8 cellular contexts compared by ENCODE assay signal in genomic region chr6:152981989-152982767, GRCh38. TPM values are rescaled to one million over a fixed set of nuclear protein-coding genes. Genes with fewer than 3 reads are reported as not detected.
A peak's percentile ranks its signal among the peaks of the same experiment; 100 is the strongest.
DNase-seq lines count a peak whose midpoint lies in the region; ATAC-seq lines count a peak whose summit lies in the region.

No MANE protein-coding gene starts in this region.

- no peak for ATAC-seq in Right ventricle myocardium superior (ENCODE audit: poor library complexity)
- ATAC-seq in activated naive CD8-positive, alpha-beta T cell treated with anti-CD3 and anti-CD28 coated beads, Interleukin-2, amount 10 ng/mL, durations not matched to agents 7 days and 5 days (ENCODE audit: low read depth) = no peak
- ATAC-seq in stimulated activated naive CD8-positive, alpha-beta T cell treated with anti-CD3 and anti-CD28 coated beads, Interleukin-15, amount 100 ng/mL, for 72 hours = peak; percentile 0

- peaks cover 6% of the 10 kb centered on the region for H3K36me3 Mint-ChIP-seq in IgD-negative memory B cell
- peaks cover 27% of the 10 kb centered on the region for H3K36me3 Mint-ChIP-seq in activated naive CD8-positive, alpha-beta T cell treated with anti-CD3 and anti-CD28 coated beads, Interleukin-2, amount 10 ng/mL, durations not matched to agents 7 days and 5 days

- H3K27me3 Mint-ChIP-seq in IgD-negative memory B cell = no peaks in the 10 kb centered on the region
- H3K27me3 Mint-ChIP-seq in activated naive CD8-positive, alpha-beta T cell treated with anti-CD3 and anti-CD28 coated beads, Interleukin-2, amount 10 ng/mL, durations not matched to agents 7 days and 5 days = no peaks in the 10 kb centered on the region
- no peaks in the 10 kb centered on the region for H3K27me3 Mint-ChIP-seq in stimulated activated naive CD8-positive, alpha-beta T cell treated with anti-CD3 and anti-CD28 coated beads, Interleukin-15, amount 100 ng/mL, for 72 hours

- POLR2A ChIA-PET in activated naive CD8-positive, alpha-beta T cell treated with anti-CD3 and anti-CD28 coated beads, Interleukin-2, amount 10 ng/mL, durations not matched to agents 7 days and 5 days (lab: Charles Lee) = interaction anchor here (0.9 to 3.8 kb wide), 10 partner anchors 8 to 1592 kb away, joined by 3 to 43 read pairs (median 6); partner anchors contain the start of gene MTRF1L

- peak overlapping the region in 2 of 3 donors; percentile 52 to 55 for H3K27ac Mint-ChIP-seq in IgD-negative memory B cell
- peak overlapping the region; percentile 80 for H3K27ac Mint-ChIP-seq in activated naive CD8-positive, alpha-beta T cell treated with anti-CD3 and anti-CD28 coated beads, Interleukin-2, amount 10 ng/mL, durations not matched to agents 7 days and 5 days
- peak overlapping the region; percentile 61 to 95 for H3K27ac Mint-ChIP-seq in stimulated activated naive CD8-positive, alpha-beta T cell treated with anti-CD3 and anti-CD28 coated beads, Interleukin-15, amount 100 ng/mL, for 72 hours

- peak overlapping the region; percentile 60 to 99 (median 78) for H3K4me3 Mint-ChIP-seq in IgD-negative memory B cell
- peak overlapping the region; percentile 80 for H3K4me3 Mint-ChIP-seq in activated naive CD8-positive, alpha-beta T cell treated with anti-CD3 and anti-CD28 coated beads, Interleukin-2, amount 10 ng/mL, durations not matched to agents 7 days and 5 days
- peak overlapping the region; percentile 88 for H3K4me3 Mint-ChIP-seq in stimulated activated naive CD8-positive, alpha-beta T cell treated with anti-CD3 and anti-CD28 coated beads, Interleukin-15, amount 100 ng/mL, for 72 hours

- no peaks in the 10 kb centered on the region for H3K9me3 Mint-ChIP-seq in IgD-negative memory B cell
- H3K9me3 Mint-ChIP-seq in activated naive CD8-positive, alpha-beta T cell treated with anti-CD3 and anti-CD28 coated beads, Interleukin-2, amount 10 ng/mL, durations not matched to agents 7 days and 5 days = no peaks in the 10 kb centered on the region
- H3K9me3 Mint-ChIP-seq in stimulated activated naive CD8-positive, alpha-beta T cell treated with anti-CD3 and anti-CD28 coated beads, Interleukin-15, amount 100 ng/mL, for 72 hours = no peaks in the 10 kb centered on the region

- intact Hi-C loops in Right ventricle myocardium superior (cut with DNase I) (no loop called here), cardiac septum (cut with DNase I) (loop anchor here (2.0 kb wide), 1 partner anchor 21 kb away; the partner anchor contains the start of gene MTRF1L)

- H3K4me1 Mint-ChIP-seq in IgD-negative memory B cell = peaks cover 25 to 37% (median 34%) of the 10 kb centered on the region in 3 donors
- peaks cover 40% of the 10 kb centered on the region for H3K4me1 Mint-ChIP-seq in activated naive CD8-positive, alpha-beta T cell treated with anti-CD3 and anti-CD28 coated beads, Interleukin-2, amount 10 ng/mL, durations not matched to agents 7 days and 5 days
- peaks cover 35% of the 10 kb centered on the region for H3K4me1 Mint-ChIP-seq in stimulated activated naive CD8-positive, alpha-beta T cell treated with anti-CD3 and anti-CD28 coated beads, Interleukin-15, amount 100 ng/mL, for 72 hours

- peak; percentile 50 for DNase-seq in Right ventricle myocardium superior
- no peak for DNase-seq in cardiac septum (ENCODE audit: low spot score)
- peak; percentile 60 for DNase-seq in activated naive CD8-positive, alpha-beta T cell treated with anti-CD3 and anti-CD28 coated beads, Interleukin-2, amount 10 ng/mL, durations not matched to agents 7 days and 5 days
- peak; percentile 54 for DNase-seq in islet precursor cell
- peak; percentile 31 to 37 for DNase-seq in stimulated activated naive CD8-positive, alpha-beta T cell treated with anti-CD3 and anti-CD28 coated beads, Interleukin-15, amount 100 ng/mL, for 72 hours
- no peak for DNase-seq in NOMO-1 (lab: John Stamatoyannopoulos, UW; ENCODE audit: unreplicated experiment in 2 of 2)
- DNase-seq in HPDE6-E6E7 (ENCODE audit: extremely low spot score) = no peak

RNA-seq across cellular contexts. Expression of gene FBXO5, which starts 0.7 kb away (rescaled TPM):
- total RNA-seq in Right ventricle myocardium superior (1.9 TPM), cardiac septum (2.1 TPM)
- polyA plus RNA-seq in IgD-negative memory B cell = 12.3 TPM
- 10 to 100 TPM; 47.1 to 50.8 TPM for total RNA-seq in activated naive CD8-positive, alpha-beta T cell treated with anti-CD3 and anti-CD28 coated beads, Interleukin-2, amount 10 ng/mL, durations not matched to agents 7 days and 5 days

RNA-seq across cellular contexts. Expression of gene MTRF1L, which starts 20.3 kb away (rescaled TPM):
- total RNA-seq in Right ventricle myocardium superior (28.2 TPM), cardiac septum (23.8 TPM)
- polyA plus RNA-seq in IgD-negative memory B cell = 12.5 TPM
- 10 to 100 TPM; 16.5 to 17.2 TPM for total RNA-seq in activated naive CD8-positive, alpha-beta T cell treated with anti-CD3 and anti-CD28 coated beads, Interleukin-2, amount 10 ng/mL, durations not matched to agents 7 days and 5 days

Comparison
In these comparisons a context has a peak if more than half of its experiments do, and no peak if none do; other contexts are left out.
1. DNase-seq: peak in Right ventricle myocardium superior (single experiment), activated naive CD8-positive, alpha-beta T cell treated with anti-CD3 and anti-CD28 coated beads, Interleukin-2, amount 10 ng/mL, durations not matched to agents 7 days and 5 days (single experiment), islet precursor cell (single experiment) and stimulated activated naive CD8-positive, alpha-beta T cell treated with anti-CD3 and anti-CD28 coated beads, Interleukin-15, amount 100 ng/mL, for 72 hours (2 of 2); none in cardiac septum (single experiment), NOMO-1 (0 of 2) and HPDE6-E6E7 (single experiment).
2. RNA of gene FBXO5, which starts 0.7 kb away (total RNA-seq): 47.1 to 50.8 TPM in activated naive CD8-positive, alpha-beta T cell treated with anti-CD3 and anti-CD28 coated beads, Interleukin-2, amount 10 ng/mL, durations not matched to agents 7 days and 5 days; 2.1 TPM in cardiac septum (single experiment) and 1.9 TPM in Right ventricle myocardium superior (single experiment); every median in the first group is over 10 times any median in the second.
3. Peak in every context shown above with its lines, with median percentiles within 50 percentile points of each other: H3K27ac Mint-ChIP-seq and H3K4me3 Mint-ChIP-seq.